In genomic region chr22:42428025-42428424, GRCh38 we compare ENCODE assay signal across 21 cellular contexts. TPM values are rescaled to one million over a fixed set of nuclear protein-coding genes. Genes with fewer than 3 reads are reported as not detected.
"Had no signal": no experiment of that assay in that cellular context is flagged by ENCODE, and none has a peak within 500 bp of the region (broad histone marks: within the 10 kb centered on the region; RNA-seq: fewer than 3 reads in every experiment).

No MANE protein-coding gene starts in this region.

- H3K27me3 ChIP-seq: colonic mucosa, vagina had no signal

- DNase-seq: colonic mucosa; effector CD4-positive, alpha-beta T cell; heart left ventricle; hippocampal formation; mammary epithelial cell; mucosa of descending colon; naive thymus-derived CD8-positive, alpha-beta T cell; psoas muscle; retina; spleen; stimulated activated CD4-positive, alpha-beta T cell treated with anti-CD3 and anti-CD28 coated beads, Interleukin-15, amount 100 ng/mL, for 24 hours; stimulated activated CD4-positive, alpha-beta T cell treated with anti-CD3 and anti-CD28 coated beads, Interleukin-1b, Interleukin-23, amount 100 ng/mL, for 48 hours; stimulated activated CD4-positive, alpha-beta T cell treated with anti-CD3 and anti-CD28 coated beads, Interleukin-4, amount 100 ng/mL, for 24 hours; upper lobe of right lung had no signal

- H3K4me1 ChIP-seq: colonic mucosa, psoas muscle, upper lobe of right lung had no signal

- H3K9me3 ChIP-seq: colonic mucosa, heart left ventricle, mucosa of descending colon, psoas muscle, spleen, tibial nerve, upper lobe of right lung, vagina had no signal

- H3K27ac Mint-ChIP-seq: naive thymus-derived CD8-positive, alpha-beta T cell; stimulated activated memory B cell treated with anti-CD40 and anti-IgM and Interleukin-4, amounts not matched to agents 10 μg/mL and 1 μg/mL and 100 μg/mL, for 72 hours; stimulated activated naive CD8-positive, alpha-beta T cell treated with anti-CD3 and anti-CD28 coated beads, Interleukin-15, Interleukin-2, amounts not matched to agents 100 ng/mL and 50 ng/mL, for 24 hours had no signal

- H3K27ac ChIP-seq: colonic mucosa, heart left ventricle, neural progenitor cell, psoas muscle, tibial nerve, upper lobe of right lung, vagina had no signal

- H3K9me3 Mint-ChIP-seq: naive thymus-derived CD8-positive, alpha-beta T cell; stimulated activated memory B cell treated with anti-CD40 and anti-IgM and Interleukin-4, amounts not matched to agents 10 μg/mL and 1 μg/mL and 100 μg/mL, for 72 hours; stimulated activated naive CD8-positive, alpha-beta T cell treated with anti-CD3 and anti-CD28 coated beads, Interleukin-15, Interleukin-2, amounts not matched to agents 100 ng/mL and 50 ng/mL, for 24 hours had no signal

- H3K36me3 Mint-ChIP-seq: naive thymus-derived CD8-positive, alpha-beta T cell; neural progenitor cell; stimulated activated memory B cell treated with anti-CD40 and anti-IgM and Interleukin-4, amounts not matched to agents 10 μg/mL and 1 μg/mL and 100 μg/mL, for 72 hours had no signal

- H3K36me3 ChIP-seq: colonic mucosa, heart left ventricle, neural progenitor cell, tibial nerve, upper lobe of right lung, vagina had no signal

- H3K4me3 ChIP-seq: colonic mucosa, heart left ventricle, mucosa of descending colon, neural progenitor cell, psoas muscle, spleen, tibial nerve, upper lobe of right lung, vagina had no signal

- H3K9ac ChIP-seq: neural progenitor cell had no signal

- H3K4me3 Mint-ChIP-seq: naive thymus-derived CD8-positive, alpha-beta T cell; neural progenitor cell; stimulated activated memory B cell treated with anti-CD40 and anti-IgM and Interleukin-4, amounts not matched to agents 10 μg/mL and 1 μg/mL and 100 μg/mL, for 72 hours; stimulated activated naive CD8-positive, alpha-beta T cell treated with anti-CD3 and anti-CD28 coated beads, Interleukin-15, Interleukin-2, amounts not matched to agents 100 ng/mL and 50 ng/mL, for 24 hours had no signal

- H3K4me2 ChIP-seq: neural progenitor cell had no signal

RNA-seq across cellular contexts. Expression of gene NFAM1, which starts 4.2 kb away (rescaled TPM):
- total RNA-seq: glomerular endothelial cell had no signal
- polyA plus RNA-seq: fibroblast of lung; mammary epithelial cell; naive thymus-derived CD8-positive, alpha-beta T cell had no signal
